14 cellular contexts compared by ENCODE assay signal in the genomic region with DNA sequence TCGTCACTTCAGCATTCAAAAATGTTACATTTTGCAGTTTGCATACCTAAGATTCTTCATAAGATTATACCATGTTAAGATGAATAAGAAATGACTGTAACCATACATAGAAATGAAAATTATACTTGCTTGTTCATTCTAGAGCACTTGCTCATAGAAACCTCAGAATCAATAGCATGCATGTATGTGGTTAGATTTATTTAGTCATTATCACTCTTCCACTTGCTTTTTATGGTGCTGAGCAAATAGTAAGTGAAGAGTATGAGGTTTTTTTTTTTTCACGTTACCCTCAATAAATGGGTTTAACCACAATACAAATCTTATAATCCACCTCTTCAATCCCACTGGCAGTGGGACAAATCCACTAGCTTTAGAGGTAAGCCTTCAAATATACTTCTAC.
"Had no signal": no experiment of that assay in that cellular context is flagged by ENCODE, and none has a peak within 500 bp of the region (broad histone marks: within the 10 kb centered on the region; RNA-seq: fewer than 3 reads in every experiment).

No MANE protein-coding gene starts in this region.

- H3K9me3 ChIP-seq: body of pancreas, psoas muscle, sigmoid colon, suprapubic skin had no signal

- H3K4me1 ChIP-seq: body of pancreas, psoas muscle, suprapubic skin had no signal

- DNase-seq: activated CD4-positive, alpha-beta T cell treated with anti-CD3 and anti-CD28 coated beads for 36 hours; activated CD8-positive, alpha-beta memory T cell treated with anti-CD3 and anti-CD28 coated beads, Interleukin-2, amount 50 U/mL, for 4 hours; activated CD8-positive, alpha-beta T cell treated with anti-CD3 and anti-CD28 coated beads for 36 hours; body of pancreas; effector memory CD8-positive, alpha-beta T cell; psoas muscle; sigmoid colon; stimulated activated CD4-positive, alpha-beta T cell treated with anti-CD3 and anti-CD28 coated beads, Interleukin-4, amount 100 ng/mL, for 1 hour; stimulated activated CD8-positive, alpha-beta memory T cell treated with anti-CD3 and anti-CD28 coated beads, Interleukin-4, amount 100 ng/mL, for 48 hours; stimulated activated naive CD8-positive, alpha-beta T cell treated with anti-CD3 and anti-CD28 coated beads, Interleukin-15, Interleukin-2, amounts not matched to agents 100 U/mL and 50 U/mL, for 24 hours; T-helper 1 cell had no signal

- ATAC-seq: activated CD4-positive, alpha-beta T cell treated with anti-CD3 and anti-CD28 coated beads for 36 hours; activated CD8-positive, alpha-beta T cell treated with anti-CD3 and anti-CD28 coated beads for 36 hours; body of pancreas; effector memory CD8-positive, alpha-beta T cell; left lobe of liver; psoas muscle; stimulated activated naive CD8-positive, alpha-beta T cell treated with anti-CD3 and anti-CD28 coated beads, Interleukin-15, Interleukin-2, amounts not matched to agents 100 U/mL and 50 U/mL, for 24 hours had no signal

- H3K27me3 ChIP-seq: body of pancreas, sigmoid colon, suprapubic skin had no signal

- H3K4me3 ChIP-seq: body of pancreas, psoas muscle, sigmoid colon, suprapubic skin had no signal

- H3K27ac ChIP-seq: body of pancreas, psoas muscle, sigmoid colon, suprapubic skin, VCaP had no signal

- H3K36me3 ChIP-seq: sigmoid colon, suprapubic skin had no signal
